12 cellular contexts compared by ENCODE assay signal in genomic region chr11:71585673-71586072, GRCh38. TPM values are rescaled to one million over a fixed set of nuclear protein-coding genes. Genes with fewer than 3 reads are reported as not detected.
"Had no signal": no experiment of that assay in that cellular context is flagged by ENCODE, and none has a peak within 500 bp of the region (broad histone marks: within the 10 kb centered on the region; RNA-seq: fewer than 3 reads in every experiment).

No MANE protein-coding gene starts in this region.

RNA-seq across cellular contexts. Expression of gene KRTAP5-11, which starts 3.0 kb away (rescaled TPM):
- total RNA-seq: OCI-LY7, PC-3, PC-9, Peyer's patch, Right ventricle myocardium inferior, Right ventricle myocardium superior, RPMI7951, SJCRH30, SJSA1, SK-MEL-5, T-cell had no signal
- polyA plus RNA-seq: SK-N-SH had no signal

RNA-seq across cellular contexts. Expression of gene KRTAP5-10, which starts 20.3 kb away (rescaled TPM):
- total RNA-seq: OCI-LY7, PC-3, PC-9, Peyer's patch, Right ventricle myocardium inferior, Right ventricle myocardium superior, RPMI7951, SJCRH30, SJSA1, T-cell had no signal
- polyA plus RNA-seq: SK-N-SH had no signal

RNA-seq across cellular contexts. Expression of gene KRTAP5-9, which starts 37.5 kb away (rescaled TPM):
- total RNA-seq: OCI-LY7, PC-3, PC-9, Right ventricle myocardium inferior, Right ventricle myocardium superior, RPMI7951, SJCRH30, SJSA1, SK-MEL-5 had no signal
- polyA plus RNA-seq: SK-N-SH had no signal

RNA-seq across cellular contexts. Expression of gene KRTAP5-8, which starts 47.8 kb away (rescaled TPM):
- total RNA-seq: OCI-LY7, PC-3, PC-9, Right ventricle myocardium inferior, Right ventricle myocardium superior, RPMI7951, SJCRH30, SJSA1, T-cell had no signal
- polyA plus RNA-seq: SK-N-SH had no signal

RNA-seq across cellular contexts. Expression of gene KRTAP5-7, which starts 58.6 kb away (rescaled TPM):
- total RNA-seq: OCI-LY7, PC-3, PC-9, Right ventricle myocardium inferior, Right ventricle myocardium superior, RPMI7951, SJCRH30, SJSA1, T-cell had no signal
